In genomic region chr6:32189742-32190053, GRCh38 we compare ENCODE assay signal across 1 cellular context.
TF ChIP-seq lines count a peak whose summit lies in the region.

No MANE protein-coding gene starts in this region.

TF ChIP-seq in endothelial cell of umbilical vein, 7 proteins besides CTCF, POLR2A, EP300 and RAD21:
- TF ChIP-seq MYC (IDR thresholded peaks at IDR 0.05; ENCODE audit: low read depth, low read length) (no peak), EZH2 (IDR thresholded peaks at IDR 0.05; ENCODE audit: borderline replicate concordance, low read depth, low read length, severe bottlenecking) (no peak), MAX (IDR thresholded peaks at IDR 0.05; ENCODE audit: insufficient read depth, insufficient read length) (no peak), GATA2 (IDR thresholded peaks at IDR 0.05; ENCODE audit: insufficient read depth, insufficient read length, low read depth, low read length) (no peak), FOS (IDR thresholded peaks at IDR 0.05; ENCODE audit: borderline replicate concordance, insufficient read depth, low read length) (no peak), JUN (IDR thresholded peaks at IDR 0.05; ENCODE audit: borderline replicate concordance, insufficient read depth, insufficient read length, low read depth) (no peak), POLR2AphosphoS5 (IDR thresholded peaks at IDR 0.05; ENCODE audit: insufficient read depth, low read depth, low read length) (no peak)
